Comparison of ENCODE assay signal across 29 cellular contexts in genomic region chr9:87102131-87102530, GRCh38.
"Had no signal": no experiment of that assay in that cellular context is flagged by ENCODE, and none has a peak within 500 bp of the region (broad histone marks: within the 10 kb centered on the region; RNA-seq: fewer than 3 reads in every experiment).

No MANE protein-coding gene starts in this region.

- H3K4me3 ChIP-seq: colonic mucosa, gastrocnemius medialis, lung, pancreas, right lobe of liver, suprapubic skin, transverse colon, upper lobe of right lung, uterus had no signal

- H3K4me3 Mint-ChIP-seq: dendritic cell treated with granulocyte-macrophage colony-stimulating factor and Interleukin-4, amounts not matched to agents 40 ng/mL and 50 ng/mL, for 4 days; endodermal cell; memory B cell; mesothelial cell of epicardium; naive thymus-derived CD4-positive, alpha-beta T cell; nephron progenitor cell; stimulated activated naive CD8-positive, alpha-beta T cell treated with anti-CD3 and anti-CD28 coated beads, Interleukin-15, amount 100 ng/mL, for 72 hours had no signal

- H3K9me3 ChIP-seq: colonic mucosa, gastrocnemius medialis, pancreas, right lobe of liver, suprapubic skin, transverse colon, upper lobe of right lung, uterus had no signal

- H3K4me1 Mint-ChIP-seq: endodermal cell; memory B cell; naive thymus-derived CD4-positive, alpha-beta T cell; stimulated activated naive CD8-positive, alpha-beta T cell treated with anti-CD3 and anti-CD28 coated beads, Interleukin-15, amount 100 ng/mL, for 72 hours had no signal

- ATAC-seq: esophagus mucosa; gastrocnemius medialis; left lobe of liver; naive thymus-derived CD4-positive, alpha-beta T cell; pancreas; right lobe of liver; stimulated activated naive CD8-positive, alpha-beta T cell treated with anti-CD3 and anti-CD28 coated beads, Interleukin-15, amount 100 ng/mL, for 72 hours; upper lobe of right lung had no signal

- H3K27me3 Mint-ChIP-seq: dendritic cell treated with granulocyte-macrophage colony-stimulating factor and Interleukin-4, amounts not matched to agents 40 ng/mL and 50 ng/mL, for 4 days had no signal

- H3K27me3 ChIP-seq: colonic mucosa, gastrocnemius medialis, pancreas, right lobe of liver, suprapubic skin, transverse colon, uterus had no signal

- H3K27ac Mint-ChIP-seq: dendritic cell treated with granulocyte-macrophage colony-stimulating factor and Interleukin-4, amounts not matched to agents 40 ng/mL and 50 ng/mL, for 4 days; endodermal cell; memory B cell; mesothelial cell of epicardium; naive thymus-derived CD4-positive, alpha-beta T cell had no signal

- H3K36me3 ChIP-seq: colonic mucosa, gastrocnemius medialis, pancreas, right lobe of liver, suprapubic skin, transverse colon, upper lobe of right lung, uterus had no signal

- H3K36me3 Mint-ChIP-seq: memory B cell; mesothelial cell of epicardium; naive thymus-derived CD4-positive, alpha-beta T cell had no signal

- H3K9me3 Mint-ChIP-seq: dendritic cell treated with granulocyte-macrophage colony-stimulating factor and Interleukin-4, amounts not matched to agents 40 ng/mL and 50 ng/mL, for 4 days; endodermal cell; memory B cell; mesothelial cell of epicardium; stimulated activated naive CD8-positive, alpha-beta T cell treated with anti-CD3 and anti-CD28 coated beads, Interleukin-15, amount 100 ng/mL, for 72 hours had no signal

- DNase-seq: colonic mucosa; effector CD8-positive, alpha-beta T cell; endodermal cell; foreskin fibroblast; gastrocnemius medialis; head of caudate nucleus; kidney; naive thymus-derived CD4-positive, alpha-beta T cell; nephron progenitor cell; occipital lobe; pancreas; right lobe of liver; small intestine; stimulated activated CD4-positive, alpha-beta T cell treated with anti-CD3 and anti-CD28 coated beads, Interleukin-12 subunit alpha, Interleukin-12 subunit beta, amount 100 ng/mL, for 4 hours; stimulated activated CD4-positive, alpha-beta T cell treated with anti-CD3 and anti-CD28 coated beads, Interleukin-1b, Interleukin-23, amount 100 ng/mL, for 48 hours; stimulated activated CD4-positive, alpha-beta T cell treated with anti-CD3 and anti-CD28 coated beads, Interleukin-4, amount 100 ng/mL, for 1 hour; stimulated activated CD8-positive, alpha-beta memory T cell treated with anti-CD3 and anti-CD28 coated beads, Interleukin-4, amount 100 ng/mL, for 48 hours; stimulated activated naive CD4-positive, alpha-beta T cell; stimulated activated naive CD8-positive, alpha-beta T cell treated with anti-CD3 and anti-CD28 coated beads, Interleukin-15, amount 100 ng/mL, for 72 hours; transverse colon; upper lobe of right lung; uterus had no signal
